In the genomic region with DNA sequence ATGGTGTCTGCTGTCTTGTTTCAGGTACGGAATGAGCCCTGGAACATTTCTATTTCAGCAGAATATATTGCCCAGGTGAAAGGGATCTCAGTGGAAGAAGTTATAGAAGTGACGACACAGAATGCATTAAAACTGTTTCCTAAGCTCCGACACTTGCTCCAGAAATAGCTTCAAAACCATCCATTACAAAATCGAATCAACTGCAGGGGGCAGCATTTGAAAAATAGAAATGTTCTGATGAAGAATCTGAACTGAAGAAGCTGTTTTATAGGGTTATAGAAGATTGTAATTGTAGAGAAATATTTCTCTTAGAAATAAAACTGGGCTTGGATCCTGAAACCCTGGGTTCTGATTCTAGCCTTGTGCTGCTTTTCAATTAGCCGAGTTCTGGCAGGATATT, we compare ENCODE assay signal across 9 cellular contexts. TPM values are rescaled to one million over a fixed set of nuclear protein-coding genes. Genes with fewer than 3 reads are reported as not detected.
DNase-seq lines count a peak whose midpoint lies in the region; ATAC-seq and TF ChIP-seq lines count a peak whose summit lies in the region.
"Had no signal": no experiment of that assay in that cellular context is flagged by ENCODE, and none has a peak within 500 bp of the region (broad histone marks: within the 10 kb centered on the region; RNA-seq: fewer than 3 reads in every experiment).

No MANE protein-coding gene starts in this region.

- no peaks in the 10 kb centered on the region for H3K79me1 ChIP-seq in neuronal stem cell (ENCODE audit: low read depth, low read length)

- H3K4me2 ChIP-seq in Loucy (ENCODE audit: low read depth, low read length, poor library complexity, severe bottlenecking) (no peak overlapping the region), neuronal stem cell (ENCODE audit: insufficient read depth, low read length, poor library complexity, severe bottlenecking) (no peak overlapping the region)

- no peaks in the 10 kb centered on the region for H3K36me3 ChIP-seq in Loucy (ENCODE audit: insufficient read depth, low read length)
- no peaks in the 10 kb centered on the region for H3K36me3 ChIP-seq in neutrophil
- peaks cover 0 to 11% of the 10 kb centered on the region in 2 donors for H3K36me3 ChIP-seq in neuronal stem cell (replicated peaks in 1 of 2; ENCODE audit: control insufficient read depth in 2 of 2, insufficient read depth in 2 of 2, low read length in 2 of 2)

- no peak overlapping the region for H2BK5ac ChIP-seq in neuronal stem cell (ENCODE audit: low read length)

- H3K14ac ChIP-seq in neuronal stem cell (ENCODE audit: low read length): no peak overlapping the region

- H3K9me2 ChIP-seq in Loucy (replicated peaks; ENCODE audit: low read depth, low read length): no peaks in the 10 kb centered on the region

- no peak overlapping the region for H2BK12ac ChIP-seq in neuronal stem cell (ENCODE audit: low read length)

- H3K27ac ChIP-seq in neutrophil (peak overlapping the region; percentile 52), neuronal stem cell (replicated peaks; ENCODE audit: low read length) (no peak overlapping the region)

- peak; percentile 71 for TF ChIP-seq CTCF in Loucy (conservative IDR thresholded peaks at IDR 0.05; ENCODE audit: low read length)
- peak; percentile 73 for TF ChIP-seq CTCF in chondrocyte (IDR thresholded peaks at IDR 0.05)
- no peak for TF ChIP-seq CTCF in neutrophil (IDR thresholded peaks at IDR 0.05)

- no peaks in the 10 kb centered on the region for H3K27me3 ChIP-seq in Loucy (ENCODE audit: insufficient read depth, low read length, poor library complexity, severe bottlenecking)
- no peaks in the 10 kb centered on the region for H3K27me3 ChIP-seq in neutrophil
- no peaks in the 10 kb centered on the region for H3K27me3 ChIP-seq in neuronal stem cell (ENCODE audit: control insufficient read depth in 3 of 3, insufficient read depth in 3 of 3, low read depth in 1 of 3, low read length in 3 of 3)

- no peak overlapping the region for H3K27ac Mint-ChIP-seq in chondrocyte (ENCODE audit: unreplicated experiment)
- no peak overlapping the region for H3K27ac Mint-ChIP-seq in activated T-cell treated with anti-CD3 and anti-CD28 coated beads, Interleukin-2, amount 50 U/mL, for 72 hours
- H3K27ac Mint-ChIP-seq: T-helper 1 cell treated with Interleukin-12 subunit alpha and Interleukin-12 subunit beta and Interleukin-4 antibody, amounts not matched to agents 30 μg/mL and 1 μg/mL, for 36 hours had no signal

- H3K9me3 ChIP-seq in Loucy (ENCODE audit: insufficient read depth, low read depth, low read length) (no peaks in the 10 kb centered on the region), neutrophil (no peaks in the 10 kb centered on the region), neuronal stem cell (replicated peaks in 1 of 2; ENCODE audit: control insufficient read depth in 2 of 2, insufficient read depth in 1 of 2, low read depth in 1 of 2, low read length in 2 of 2) (no peaks in the 10 kb centered on the region)

- H4K8ac ChIP-seq in neuronal stem cell (ENCODE audit: low read depth, low read length): no peak overlapping the region

- H4K20me1 ChIP-seq in Loucy (ENCODE audit: insufficient read depth, low read length, poor library complexity, severe bottlenecking): no peaks in the 10 kb centered on the region

- H3K27me3 Mint-ChIP-seq in chondrocyte (ENCODE audit: low read depth): no peaks in the 10 kb centered on the region
- H3K27me3 Mint-ChIP-seq in activated T-cell treated with anti-CD3 and anti-CD28 coated beads, Interleukin-2, amount 50 U/mL, for 72 hours (ENCODE audit: low read depth): peaks cover 5% of the 10 kb centered on the region

- H3K4me1 ChIP-seq in Loucy (ENCODE audit: insufficient read depth, low read length, poor library complexity, severe bottlenecking) (peaks cover 10% of the 10 kb centered on the region), neutrophil (ENCODE audit: control insufficient read depth in 1 of 2, insufficient read depth in 1 of 2, low read depth in 1 of 2, low read length in 1 of 2) (peaks cover 40 to 43% of the 10 kb centered on the region in 2 experiments), neuronal stem cell (ENCODE audit: control insufficient read depth in 2 of 2, insufficient read depth in 1 of 2, low read depth in 1 of 2, low read length in 2 of 2) (no peaks in the 10 kb centered on the region)

- no CpG with 5 or more reads among the region's 5 CpGs for WGBS in neuronal stem cell (ENCODE audit: extremely low coverage in 2 of 2, insufficient read length in 2 of 2, insufficient replicate concordance in 1 of 2), 2 donors

- H3K23ac ChIP-seq in neuronal stem cell (ENCODE audit: low read depth, low read length, poor library complexity): no peak overlapping the region

- DNase-seq in EL (peak; percentile 13), chondrocyte (ENCODE audit: low spot score) (no peak), neuronal stem cell (ENCODE audit: low spot score) (no peak)
- DNase-seq in activated T-cell treated with anti-CD3 and anti-CD28 coated beads, Interleukin-2, amount 50 U/mL, for 72 hours: no peak

- H3K4me1 Mint-ChIP-seq in chondrocyte (ENCODE audit: low read depth): peaks cover 2% of the 10 kb centered on the region
- peaks cover 7% of the 10 kb centered on the region for H3K4me1 Mint-ChIP-seq in activated T-cell treated with anti-CD3 and anti-CD28 coated beads, Interleukin-2, amount 50 U/mL, for 72 hours (ENCODE audit: low read depth)

- no peaks in the 10 kb centered on the region for H3K9me3 Mint-ChIP-seq in chondrocyte (ENCODE audit: low read depth)
- no peaks in the 10 kb centered on the region for H3K9me3 Mint-ChIP-seq in activated T-cell treated with anti-CD3 and anti-CD28 coated beads, Interleukin-2, amount 50 U/mL, for 72 hours
- H3K9me3 Mint-ChIP-seq: T-helper 1 cell treated with Interleukin-12 subunit alpha and Interleukin-12 subunit beta and Interleukin-4 antibody, amounts not matched to agents 30 μg/mL and 1 μg/mL, for 36 hours had no signal

- no peak overlapping the region for H3K4me3 Mint-ChIP-seq in chondrocyte (ENCODE audit: unreplicated experiment)
- H3K4me3 Mint-ChIP-seq in activated T-cell treated with anti-CD3 and anti-CD28 coated beads, Interleukin-2, amount 50 U/mL, for 72 hours: no peak overlapping the region
- H3K4me3 Mint-ChIP-seq: T-helper 1 cell treated with Interleukin-12 subunit alpha and Interleukin-12 subunit beta and Interleukin-4 antibody, amounts not matched to agents 30 μg/mL and 1 μg/mL, for 36 hours had no signal

- H2AFZ ChIP-seq in Loucy (ENCODE audit: low read length): no peak overlapping the region
- no peak overlapping the region for H2AFZ ChIP-seq in neuronal stem cell (ENCODE audit: low read length)

- H3K4me3 ChIP-seq in Loucy (ENCODE audit: low read length, poor library complexity, severe bottlenecking) (no peak overlapping the region), neutrophil (ENCODE audit: low read depth in 1 of 2, low read length in 1 of 2) (no peak overlapping the region), neuronal stem cell (ENCODE audit: low read length in 2 of 2) (no peak overlapping the region)

- H3K9ac ChIP-seq in Loucy (ENCODE audit: low read depth, low read length, poor library complexity, severe bottlenecking) (no peak overlapping the region), neuronal stem cell (ENCODE audit: low read depth, low read length, poor library complexity) (no peak overlapping the region)

- no peak overlapping the region for H3K18ac ChIP-seq in neuronal stem cell (ENCODE audit: low read length)

- H2AK5ac ChIP-seq in neuronal stem cell (ENCODE audit: low read depth, low read length): no peak overlapping the region

- no peak for ATAC-seq in HG02642 (IDR thresholded peaks at IDR 0.05; ENCODE audit: poor library complexity, unreplicated experiment)
- ATAC-seq in activated T-cell treated with anti-CD3 and anti-CD28 coated beads, Interleukin-2, amount 50 U/mL, for 72 hours (replicated peaks in 1 of 2): no peak

- no peak overlapping the region for H2BK120ac ChIP-seq in neuronal stem cell (ENCODE audit: low read depth, low read length)

- no peaks in the 10 kb centered on the region; the same call in 1 of the 2 replicates for H3F3A ChIP-seq in Loucy (ENCODE audit: low read depth)

- H2BK15ac ChIP-seq in neuronal stem cell (ENCODE audit: low read length): no peak overlapping the region

- H3K79me2 ChIP-seq in Loucy (ENCODE audit: insufficient read depth, low read length): no peaks in the 10 kb centered on the region

- no peak overlapping the region for H3K4ac ChIP-seq in neuronal stem cell (ENCODE audit: low read length)

- H3K36me3 Mint-ChIP-seq in chondrocyte (ENCODE audit: low read depth): no peaks in the 10 kb centered on the region
- H3K36me3 Mint-ChIP-seq in activated T-cell treated with anti-CD3 and anti-CD28 coated beads, Interleukin-2, amount 50 U/mL, for 72 hours (ENCODE audit: insufficient read depth in 2 of 2): peaks cover 0 to 2% of the 10 kb centered on the region in 2 donors

- H4K91ac ChIP-seq in neuronal stem cell (ENCODE audit: low read depth, low read length, poor library complexity): no peak overlapping the region

RNA-seq across cellular contexts. Expression of a gene that starts 23.3 kb away (rescaled TPM):
- total RNA-seq in chondrocyte: 9.6 to 12.2 TPM (median 11.3 TPM) in 3 replicates
- polyA plus RNA-seq in neuronal stem cell (2013, experiment 1 of 2): 9.2 TPM
- 9.2 TPM for polyA plus RNA-seq in neuronal stem cell (2013, experiment 2 of 2)
- 10 to 100 TPM; 17.7 to 18.2 TPM for total RNA-seq in activated T-cell treated with anti-CD3 and anti-CD28 coated beads, Interleukin-2, amount 50 U/mL, for 72 hours

RNA-seq across cellular contexts. Expression of a gene that starts 23.4 kb away (rescaled TPM):
- 20.0 to 31.9 TPM (median 22.8 TPM) in 3 replicates for total RNA-seq in chondrocyte
- polyA plus RNA-seq in neuronal stem cell (2013, experiment 1 of 2): 31.7 TPM
- polyA plus RNA-seq in neuronal stem cell (2013, experiment 2 of 2): 32.6 TPM
- total RNA-seq in activated T-cell treated with anti-CD3 and anti-CD28 coated beads, Interleukin-2, amount 50 U/mL, for 72 hours: 10 to 100 TPM; 41.8 to 44.9 TPM

RNA-seq across cellular contexts. Expression of a gene that starts 32.5 kb away (rescaled TPM):
- 0.47 to 1.3 TPM in 2 of 3 replicates, not detected in the other for total RNA-seq in chondrocyte
- 0.24 TPM for polyA plus RNA-seq in neuronal stem cell (2013, experiment 1 of 2)
- polyA plus RNA-seq in neuronal stem cell (2013, experiment 2 of 2): 0.54 TPM
- not detected for total RNA-seq in activated T-cell treated with anti-CD3 and anti-CD28 coated beads, Interleukin-2, amount 50 U/mL, for 72 hours
- polyA plus RNA-seq: esophagus had no signal

RNA-seq across cellular contexts. Expression of a gene that starts 43.1 kb away (rescaled TPM):
- 4.4 to 5.4 TPM (median 5.4 TPM) in 3 replicates for total RNA-seq in chondrocyte
- polyA plus RNA-seq in neuronal stem cell (2013, experiment 1 of 2): 12.0 TPM
- 12.9 TPM for polyA plus RNA-seq in neuronal stem cell (2013, experiment 2 of 2)
- 10 to 100 TPM in 1 of 2 donors, 1 to 10 TPM in 1; 9.5 to 15.7 TPM for total RNA-seq in activated T-cell treated with anti-CD3 and anti-CD28 coated beads, Interleukin-2, amount 50 U/mL, for 72 hours
